ENCODE assay signal across 10 cellular contexts in the genomic region with DNA sequence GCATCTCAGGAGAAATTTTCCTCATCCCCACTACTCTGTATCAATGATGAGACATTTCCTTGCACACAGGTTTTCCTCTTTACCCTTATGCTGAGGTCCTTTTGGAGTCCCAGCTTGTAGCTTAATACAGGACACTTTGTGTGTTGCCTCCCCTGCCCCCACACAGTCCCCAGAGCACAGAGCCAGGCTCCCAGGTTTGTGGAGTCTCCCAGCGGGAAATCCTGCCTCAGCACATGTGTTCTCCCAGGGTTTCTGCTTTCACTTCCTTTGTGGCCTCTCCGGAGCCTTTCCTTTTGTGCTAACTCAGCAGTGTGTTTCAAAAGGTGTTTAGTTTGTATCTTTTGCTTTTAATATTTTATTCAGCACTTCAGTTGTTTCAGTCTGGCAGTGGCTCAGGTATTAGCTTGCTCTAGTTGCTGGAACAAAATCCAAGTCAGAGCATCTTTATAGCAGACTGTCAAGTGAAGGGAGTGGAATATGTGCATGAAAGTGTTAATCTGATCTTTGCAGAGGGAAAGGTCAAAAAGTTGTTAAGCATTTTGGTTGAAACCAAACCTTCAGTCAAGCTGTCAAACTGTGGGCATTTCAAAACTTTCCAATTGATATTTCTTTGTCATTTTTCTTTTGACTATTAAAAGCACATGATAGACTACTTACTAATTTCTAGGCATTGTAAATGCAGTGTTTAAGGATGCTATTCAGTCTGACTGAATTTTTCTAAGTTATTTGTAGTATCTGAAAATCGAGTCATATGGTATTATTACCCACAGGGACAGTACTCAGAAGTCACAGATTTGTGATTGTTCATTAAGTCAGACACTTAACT. TPM values are rescaled to one million over a fixed set of nuclear protein-coding genes. Genes with fewer than 3 reads are reported as not detected.
A peak's percentile ranks its signal among the peaks of the same experiment; 100 is the strongest.
DNase-seq lines count a peak whose midpoint lies in the region; ATAC-seq lines count a peak whose summit lies in the region.
"Had no signal": no experiment of that assay in that cellular context is flagged by ENCODE, and none has a peak within 500 bp of the region (broad histone marks: within the 10 kb centered on the region; RNA-seq: fewer than 3 reads in every experiment).

No MANE protein-coding gene starts in this region.

- peaks cover 23% of the 10 kb centered on the region for H3K36me3 ChIP-seq in SK-N-MC (ENCODE audit: insufficient read depth, low read length)

- H3K4me3 Mint-ChIP-seq in activated T-cell treated with anti-CD3 and anti-CD28 coated beads, Interleukin-2, amount 50 U/mL, for 72 hours, result peak overlapping the region; percentile 56 to 86
- peak overlapping the region; percentile 78 to 80 for H3K4me3 Mint-ChIP-seq in stimulated activated naive CD8-positive, alpha-beta T cell treated with anti-CD3 and anti-CD28 coated beads, Interleukin-15, amount 100 ng/mL, for 72 hours
- H3K4me3 Mint-ChIP-seq: CD14-positive monocyte had no signal

- peak overlapping the region; percentile 98 for H3K27ac ChIP-seq in SK-N-MC

- H3K9me3 Mint-ChIP-seq in activated T-cell treated with anti-CD3 and anti-CD28 coated beads, Interleukin-2, amount 50 U/mL, for 72 hours, result peaks cover 9 to 12% of the 10 kb centered on the region in 2 donors
- peaks cover 19 to 35% of the 10 kb centered on the region in 2 donors for H3K9me3 Mint-ChIP-seq in stimulated activated naive CD8-positive, alpha-beta T cell treated with anti-CD3 and anti-CD28 coated beads, Interleukin-15, amount 100 ng/mL, for 72 hours

- ATAC-seq in activated T-cell treated with anti-CD3 and anti-CD28 coated beads, Interleukin-2, amount 50 U/mL, for 72 hours (replicated peaks in 1 of 2), result no peak
- ATAC-seq in left ventricle myocardium superior, result peak; percentile 56
- ATAC-seq in stimulated activated naive CD8-positive, alpha-beta T cell treated with anti-CD3 and anti-CD28 coated beads, Interleukin-15, amount 100 ng/mL, for 72 hours, result no peak
- no peak for ATAC-seq in GM21786 (IDR thresholded peaks at IDR 0.05; ENCODE audit: unreplicated experiment)

- H3K4me3 ChIP-seq in SK-N-MC, result peak overlapping the region; percentile 76

- no peak for DNase-seq in activated T-cell treated with anti-CD3 and anti-CD28 coated beads, Interleukin-2, amount 50 U/mL, for 72 hours
- DNase-seq in activated T-cell treated with anti-CD3 and anti-CD28 coated beads, Interleukin-2, amount 50 U/mL, for 48 hours, result no peak
- DNase-seq in SK-N-MC (ENCODE audit: low read depth, low spot score), result no peak
- DNase-seq in left ventricle myocardium superior, result no peak
- DNase-seq in stimulated activated naive CD8-positive, alpha-beta T cell treated with anti-CD3 and anti-CD28 coated beads, Interleukin-15, amount 100 ng/mL, for 72 hours, result no peak
- DNase-seq in NOMO-1 treated with DMSO at 0.1 percent for 48 hours (lab: John Stamatoyannopoulos, UW; ENCODE audit: unreplicated experiment), result no peak
- DNase-seq in putamen (ENCODE audit: low spot score), result no peak
- DNase-seq: activated CD4-positive, CD25-positive, alpha-beta regulatory T cell had no signal

- intact Hi-C loops in left ventricle myocardium superior (cut with micrococcal nuclease), result no loop called here

- H3K27ac Mint-ChIP-seq in activated T-cell treated with anti-CD3 and anti-CD28 coated beads, Interleukin-2, amount 50 U/mL, for 72 hours, result peak overlapping the region; percentile 77
- H3K27ac Mint-ChIP-seq in stimulated activated naive CD8-positive, alpha-beta T cell treated with anti-CD3 and anti-CD28 coated beads, Interleukin-15, amount 100 ng/mL, for 72 hours, result peak overlapping the region; percentile 3 to 27

- peaks cover 44 to 66% of the 10 kb centered on the region in 2 donors for H3K36me3 Mint-ChIP-seq in activated T-cell treated with anti-CD3 and anti-CD28 coated beads, Interleukin-2, amount 50 U/mL, for 72 hours (ENCODE audit: insufficient read depth in 2 of 2)

- H3K27me3 Mint-ChIP-seq in activated T-cell treated with anti-CD3 and anti-CD28 coated beads, Interleukin-2, amount 50 U/mL, for 72 hours (ENCODE audit: low read depth), result no peaks in the 10 kb centered on the region
- H3K27me3 Mint-ChIP-seq in stimulated activated naive CD8-positive, alpha-beta T cell treated with anti-CD3 and anti-CD28 coated beads, Interleukin-15, amount 100 ng/mL, for 72 hours, result no peaks in the 10 kb centered on the region

- H3K9me3 ChIP-seq in SK-N-MC (ENCODE audit: low read depth, low read length), result no peaks in the 10 kb centered on the region; the same call in 1 of the 2 replicates

- H3K9ac ChIP-seq in SK-N-MC (ENCODE audit: insufficient read length), result peak overlapping the region; percentile 6

- peaks cover 89% of the 10 kb centered on the region for H3K4me1 Mint-ChIP-seq in activated T-cell treated with anti-CD3 and anti-CD28 coated beads, Interleukin-2, amount 50 U/mL, for 72 hours (ENCODE audit: low read depth)
- peaks cover 80% of the 10 kb centered on the region for H3K4me1 Mint-ChIP-seq in stimulated activated naive CD8-positive, alpha-beta T cell treated with anti-CD3 and anti-CD28 coated beads, Interleukin-15, amount 100 ng/mL, for 72 hours

RNA-seq across cellular contexts. Expression of a gene that starts 8.6 kb away (rescaled TPM):
- total RNA-seq in activated T-cell treated with anti-CD3 and anti-CD28 coated beads, Interleukin-2, amount 50 U/mL, for 72 hours, result 10 to 100 TPM; 83.5 to 94.6 TPM
- 31.6 TPM for total RNA-seq in left ventricle myocardium superior
